In the genomic region with DNA sequence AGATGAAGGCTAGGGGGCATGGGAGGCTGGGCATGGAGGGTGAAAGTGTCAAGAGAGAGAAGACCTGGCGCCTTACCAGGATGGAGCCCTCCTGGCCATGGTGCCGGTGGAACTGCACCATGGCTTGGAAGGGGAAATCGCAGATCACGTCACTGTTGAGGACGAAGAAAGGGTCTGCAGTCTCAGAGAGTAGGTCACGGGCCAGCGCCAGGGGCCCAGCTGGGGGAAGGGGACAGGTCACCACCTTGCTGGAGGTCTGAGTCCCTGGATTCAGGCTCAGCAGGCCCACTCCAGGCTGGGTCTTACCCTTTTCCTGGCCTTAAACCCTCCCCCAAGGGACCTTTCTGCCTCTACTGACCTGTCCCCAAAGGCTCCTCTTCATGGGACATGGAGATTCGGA, we compare ENCODE assay signal across 1 cellular context.
TF ChIP-seq lines count a peak whose summit lies in the region.

No MANE protein-coding gene starts in this region.

TF ChIP-seq in A549, 52 proteins besides CTCF, POLR2A, EP300 and RAD21 (continued from another document):
- TF ChIP-seq KDM1A (IDR thresholded peaks at IDR 0.05; ENCODE audit: low read depth) (no peak), FOXS1 (CRISPR knock-in tag; IDR thresholded peaks at IDR 0.05) (no peak), CHD2 (IDR thresholded peaks at IDR 0.05; ENCODE audit: low read length, partially characterized antibody) (no peak), ZNF302 (CRISPR knock-in tag; IDR thresholded peaks at IDR 0.05) (no peak), MAFK (IDR thresholded peaks at IDR 0.05; ENCODE audit: partially characterized antibody) (no peak), RARB (CRISPR knock-in tag; IDR thresholded peaks at IDR 0.05) (no peak), CEBPB (IDR thresholded peaks at IDR 0.05) (no peak)
- TF ChIP-seq, protein P1, sequence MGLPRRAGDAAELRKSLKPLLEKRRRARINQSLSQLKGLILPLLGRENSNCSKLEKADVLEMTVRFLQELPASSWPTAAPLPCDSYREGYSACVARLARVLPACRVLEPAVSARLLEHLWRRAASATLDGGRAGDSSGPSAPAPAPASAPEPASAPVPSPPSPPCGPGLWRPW (IDR thresholded peaks at IDR 0.05), result no peak
- TF ChIP-seq, protein P2, sequence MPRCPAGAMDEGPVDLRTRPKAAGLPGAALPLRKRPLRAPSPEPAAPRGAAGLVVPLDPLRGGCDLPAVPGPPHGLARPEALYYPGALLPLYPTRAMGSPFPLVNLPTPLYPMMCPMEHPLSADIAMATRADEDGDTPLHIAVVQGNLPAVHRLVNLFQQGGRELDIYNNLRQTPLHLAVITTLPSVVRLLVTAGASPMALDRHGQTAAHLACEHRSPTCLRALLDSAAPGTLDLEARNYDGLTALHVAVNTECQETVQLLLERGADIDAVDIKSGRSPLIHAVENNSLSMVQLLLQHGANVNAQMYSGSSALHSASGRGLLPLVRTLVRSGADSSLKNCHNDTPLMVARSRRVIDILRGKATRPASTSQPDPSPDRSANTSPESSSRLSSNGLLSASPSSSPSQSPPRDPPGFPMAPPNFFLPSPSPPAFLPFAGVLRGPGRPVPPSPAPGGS (IDR thresholded peaks at IDR 0.05), result no peak
